In genomic region chr15:66698318-66698961, GRCh38 we compare ENCODE assay signal across 8 cellular contexts. TPM values are rescaled to one million over a fixed set of nuclear protein-coding genes. Genes with fewer than 3 reads are reported as not detected.
DNase-seq lines count a peak whose midpoint lies in the region; ATAC-seq and TF ChIP-seq lines count a peak whose summit lies in the region.

No MANE protein-coding gene starts in this region.

- DNase-seq in DMS53 (lab: John Stamatoyannopoulos, UW) (peak; percentile 81), HS-5 (ENCODE audit: low read depth) (peak; percentile 30), SJCRH30 (peak; percentile 84), esophagus squamous epithelium (lab: John Stamatoyannopoulos, UW) (no peak), neural progenitor cell (ENCODE audit: low spot score) (peak; percentile 91), T-helper 9 cell (no peak)
- DNase-seq in activated naive CD4-positive, alpha-beta T cell (lab: John Stamatoyannopoulos, UW): no peak

- peaks cover 28% of the 10 kb centered on the region for H3K4me1 Mint-ChIP-seq in neural progenitor cell

- no peaks in the 10 kb centered on the region for H3K36me3 ChIP-seq in SJCRH30
- no peaks in the 10 kb centered on the region for H3K36me3 ChIP-seq in esophagus squamous epithelium
- H3K36me3 ChIP-seq in neural progenitor cell: no peaks in the 10 kb centered on the region

- H3K27me3 Mint-ChIP-seq in neural progenitor cell (ENCODE audit: insufficient read depth, low read depth): no peaks in the 10 kb centered on the region

- H3K9me3 ChIP-seq in SJCRH30 (replicated peaks): no peaks in the 10 kb centered on the region
- H3K9me3 ChIP-seq in esophagus squamous epithelium: no peaks in the 10 kb centered on the region
- H3K9me3 ChIP-seq in neural progenitor cell (ENCODE audit: low read depth): no peaks in the 10 kb centered on the region

- no peak overlapping the region for H3K27ac Mint-ChIP-seq in neural progenitor cell

- H3K4me2 ChIP-seq in neural progenitor cell: no peak overlapping the region

- peak overlapping the region; percentile 17 for H2AFZ ChIP-seq in neural progenitor cell (replicated peaks)

- H3K4me3 ChIP-seq in SJCRH30 (no peak overlapping the region), esophagus squamous epithelium (no peak overlapping the region), neural progenitor cell (no peak overlapping the region)

- no peaks in the 10 kb centered on the region for H4K20me1 ChIP-seq in neural progenitor cell (ENCODE audit: low read depth)

- peak; percentile 28 to 71 (median 60) for TF ChIP-seq CTCF in esophagus squamous epithelium (IDR thresholded peaks at IDR 0.05)
- TF ChIP-seq CTCF in neural progenitor cell (IDR thresholded peaks at IDR 0.05): peak; percentile 86

- no peak for ATAC-seq in GM19328 (IDR thresholded peaks at IDR 0.05; ENCODE audit: unreplicated experiment)

- H3K4me3 Mint-ChIP-seq in neural progenitor cell: no peak overlapping the region

- no peak overlapping the region for H3K9ac ChIP-seq in neural progenitor cell

- no peaks in the 10 kb centered on the region for H3K36me3 Mint-ChIP-seq in neural progenitor cell

- H3K79me2 ChIP-seq in neural progenitor cell (ENCODE audit: low read depth): peaks cover 11% of the 10 kb centered on the region

- H3K4me1 ChIP-seq in SJCRH30: peaks cover 4% of the 10 kb centered on the region; the same call in 1 of the 2 replicates
- H3K4me1 ChIP-seq in esophagus squamous epithelium: peaks cover 8 to 42% (median 8%) of the 10 kb centered on the region in 3 donors
- H3K4me1 ChIP-seq in neural progenitor cell: peaks cover 4% of the 10 kb centered on the region

- H3K27me3 ChIP-seq in SJCRH30 (no peaks in the 10 kb centered on the region), esophagus squamous epithelium (peaks cover 0 to 12% (median 0%) of the 10 kb centered on the region in 4 donors), neural progenitor cell (peaks cover 20% of the 10 kb centered on the region)

- H3K27ac ChIP-seq in SJCRH30: no peak overlapping the region
- no peak overlapping the region for H3K27ac ChIP-seq in esophagus squamous epithelium
- H3K27ac ChIP-seq in neural progenitor cell: no peak overlapping the region

- intact Hi-C loops in esophagus squamous epithelium (cut with DNase I): no loop called here

- peaks cover 30% of the 10 kb centered on the region for H3F3A ChIP-seq in neural progenitor cell (ENCODE audit: low read depth)

- TF ChIP-seq POLR2A in esophagus squamous epithelium (IDR thresholded peaks at IDR 0.05): no peak

- H3K9me3 Mint-ChIP-seq in neural progenitor cell: no peaks in the 10 kb centered on the region

- 19 to 43% methylated on average over 4 to 5 of the region's 6 CpGs for WGBS in esophagus squamous epithelium, 2 donors

RNA-seq across cellular contexts. Expression of gene SMAD6, which starts 3.6 kb away (rescaled TPM):
- total RNA-seq in SJCRH30 (2014; rRNA removed; shearing (Covaris generic)): 6.7 and 7.6 TPM in 2 replicates
- 1 to 10 TPM; 1.7 to 6.3 (median 3.8) TPM for total RNA-seq in esophagus squamous epithelium
- total RNA-seq in neural progenitor cell (ENCODE audit: low replicate concordance): 3.4 and 9.4 TPM in 2 replicates

Comparison
In these comparisons a context has a peak if more than half of its experiments do, and no peak if none do; other contexts are left out.
1. DNase-seq: peak in DMS53 (single experiment), HS-5 (single experiment), SJCRH30 (2 of 2) and neural progenitor cell (single experiment); none in esophagus squamous epithelium (single experiment), T-helper 9 cell (single experiment) and activated naive CD4-positive, alpha-beta T cell (0 of 4).